1 cellular context compared by ENCODE assay signal in genomic region chr10:73873843-73874215, GRCh38.
A peak's percentile ranks its signal among the peaks of the same experiment; 100 is the strongest.
TF ChIP-seq lines count a peak whose summit lies in the region.

No MANE protein-coding gene starts in this region.

TF ChIP-seq in K562, 482 proteins besides CTCF, POLR2A, EP300 and RAD21 (continued from another document):
- peak; percentile 93 for TF ChIP-seq ZNF740 (CRISPR knock-in tag; IDR thresholded peaks at IDR 0.05)
- TF ChIP-seq ZNF740 (tag; IDR thresholded peaks at IDR 0.05), result peak in 1 of 2 experiments; percentile 87; a peak in 2 of 4 replicates
- TF ChIP-seq SAP30 (IDR thresholded peaks at IDR 0.05; ENCODE audit: borderline replicate concordance, insufficient read depth, low read depth, low read length, poor library complexity, severe bottlenecking), result peak; percentile 27
